In the genomic region with DNA sequence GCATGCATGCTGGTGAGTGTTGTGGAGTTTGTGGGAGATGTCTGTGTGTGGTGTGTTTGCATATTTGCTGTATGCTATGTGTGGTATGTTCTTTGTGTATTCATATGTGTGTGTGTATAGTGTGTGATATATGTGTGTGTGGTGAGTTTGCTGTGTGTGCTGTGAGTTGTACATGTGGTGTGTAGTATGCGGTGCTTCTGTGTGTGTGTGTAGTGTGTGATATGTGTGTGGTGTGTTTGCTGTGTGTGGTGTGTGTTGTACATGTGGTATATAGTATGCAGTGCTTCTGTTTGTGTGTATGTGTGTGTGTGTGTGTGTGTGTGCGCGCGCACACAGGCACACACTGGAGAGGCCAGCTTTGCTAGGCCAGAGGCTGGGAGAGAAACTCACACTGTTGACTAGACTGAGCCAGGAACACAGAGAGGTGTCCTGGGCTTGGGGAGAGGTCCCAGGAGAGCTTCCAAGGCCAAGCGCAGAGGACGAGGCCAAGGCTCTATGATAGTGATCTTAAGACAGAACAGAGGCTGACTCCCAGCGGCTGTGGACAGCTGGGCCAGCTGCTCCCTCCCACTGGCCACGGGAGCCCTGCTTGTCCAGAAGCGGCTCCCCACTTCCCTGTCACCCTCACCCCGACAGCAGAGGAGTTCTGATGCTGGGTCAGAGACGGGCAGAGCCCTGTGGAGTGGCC, we compare ENCODE assay signal across 1 cellular context.
TF ChIP-seq lines count a peak whose summit lies in the region.

No MANE protein-coding gene starts in this region.

TF ChIP-seq in IMR-90, 13 proteins besides CTCF, POLR2A, EP300 and RAD21:
- TF ChIP-seq, protein P1, sequence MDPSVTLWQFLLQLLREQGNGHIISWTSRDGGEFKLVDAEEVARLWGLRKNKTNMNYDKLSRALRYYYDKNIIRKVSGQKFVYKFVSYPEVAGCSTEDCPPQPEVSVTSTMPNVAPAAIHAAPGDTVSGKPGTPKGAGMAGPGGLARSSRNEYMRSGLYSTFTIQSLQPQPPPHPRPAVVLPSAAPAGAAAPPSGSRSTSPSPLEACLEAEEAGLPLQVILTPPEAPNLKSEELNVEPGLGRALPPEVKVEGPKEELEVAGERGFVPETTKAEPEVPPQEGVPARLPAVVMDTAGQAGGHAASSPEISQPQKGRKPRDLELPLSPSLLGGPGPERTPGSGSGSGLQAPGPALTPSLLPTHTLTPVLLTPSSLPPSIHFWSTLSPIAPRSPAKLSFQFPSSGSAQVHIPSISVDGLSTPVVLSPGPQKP (IDR thresholded peaks at IDR 0.05; ENCODE audit: borderline replicate concordance, low read depth, low read length), result no peak
- no peak for TF ChIP-seq FOS (IDR thresholded peaks at IDR 0.05; ENCODE audit: low read depth, low read length)
- no peak for TF ChIP-seq RCOR1 (IDR thresholded peaks at IDR 0.05; ENCODE audit: insufficient replicate concordance, low read length)
- no peak for TF ChIP-seq CEBPB (IDR thresholded peaks at IDR 0.05; ENCODE audit: low read depth, low read length)
- no peak for TF ChIP-seq SMC3 (IDR thresholded peaks at IDR 0.05; ENCODE audit: low read depth, low read length)
- TF ChIP-seq MXI1 (IDR thresholded peaks at IDR 0.05; ENCODE audit: borderline replicate concordance, low read depth, low read length), result no peak
- no peak for TF ChIP-seq MAFK (IDR thresholded peaks at IDR 0.05; ENCODE audit: low read depth, low read length)
- TF ChIP-seq, protein P2, sequence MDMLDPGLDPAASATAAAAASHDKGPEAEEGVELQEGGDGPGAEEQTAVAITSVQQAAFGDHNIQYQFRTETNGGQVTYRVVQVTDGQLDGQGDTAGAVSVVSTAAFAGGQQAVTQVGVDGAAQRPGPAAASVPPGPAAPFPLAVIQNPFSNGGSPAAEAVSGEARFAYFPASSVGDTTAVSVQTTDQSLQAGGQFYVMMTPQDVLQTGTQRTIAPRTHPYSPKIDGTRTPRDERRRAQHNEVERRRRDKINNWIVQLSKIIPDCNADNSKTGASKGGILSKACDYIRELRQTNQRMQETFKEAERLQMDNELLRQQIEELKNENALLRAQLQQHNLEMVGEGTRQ (IDR thresholded peaks at IDR 0.05; ENCODE audit: low read depth, low read length), result no peak
- TF ChIP-seq NFE2L2 (IDR thresholded peaks at IDR 0.05; ENCODE audit: low read depth, low read length), result no peak
